ENCODE assay signal across 11 cellular contexts in the genomic region with DNA sequence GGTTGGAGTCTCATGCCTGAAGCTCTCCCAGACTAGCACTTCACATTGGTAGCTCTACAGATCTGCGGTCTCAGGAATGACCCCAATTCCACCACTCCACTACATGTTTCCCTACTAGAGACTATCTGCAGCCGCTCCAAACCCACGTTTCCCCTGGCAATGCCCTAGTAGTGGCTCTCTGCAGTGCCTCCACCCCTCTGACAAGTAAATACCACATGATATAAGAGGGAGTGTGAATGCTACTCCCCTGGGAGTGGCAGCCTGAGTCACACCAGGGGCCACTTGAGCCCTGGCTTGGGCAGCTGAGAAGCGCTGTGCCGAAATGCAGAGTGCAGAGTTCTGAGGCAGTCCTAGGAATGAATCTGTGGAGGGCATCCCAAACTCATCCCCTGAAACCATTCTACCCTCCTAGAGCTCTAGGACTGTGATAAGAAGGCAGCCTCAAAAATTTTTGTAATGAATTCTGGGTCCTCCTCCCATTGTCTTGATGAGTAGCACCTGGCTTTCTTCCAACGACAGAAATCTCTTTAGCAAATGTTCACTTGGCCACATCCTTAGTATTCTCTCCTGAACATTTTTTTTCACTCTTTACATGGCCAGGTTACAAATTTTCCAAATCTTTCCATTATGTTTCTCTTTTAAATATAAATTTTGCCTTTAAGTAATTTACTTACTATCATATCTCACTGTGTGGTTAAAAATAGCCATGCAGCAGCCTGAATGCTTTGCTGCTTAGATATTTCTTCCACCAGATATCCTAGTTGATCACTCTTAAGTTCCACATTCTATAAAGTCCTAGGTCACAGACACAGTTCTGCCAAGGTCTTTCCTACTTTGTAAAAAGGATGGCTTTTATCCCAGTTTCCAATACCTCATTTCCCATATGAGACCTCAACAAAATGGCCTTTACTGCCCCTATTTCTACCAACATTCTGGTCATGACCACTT.
A peak's percentile ranks its signal among the peaks of the same experiment; 100 is the strongest.
DNase-seq lines count a peak whose midpoint lies in the region; TF ChIP-seq lines count a peak whose summit lies in the region.
"Had no signal": no experiment of that assay in that cellular context is flagged by ENCODE, and none has a peak within 500 bp of the region (broad histone marks: within the 10 kb centered on the region; RNA-seq: fewer than 3 reads in every experiment).

No MANE protein-coding gene starts in this region.

- H3F3A ChIP-seq in smooth muscle cell (ENCODE audit: low read depth), result no peaks in the 10 kb centered on the region

- TF ChIP-seq CTCF in fibroblast of pulmonary artery (IDR thresholded peaks at IDR 0.05; ENCODE audit: low read length, missing control alignments) (no peak), smooth muscle cell (IDR thresholded peaks at IDR 0.05; ENCODE audit: borderline replicate concordance, insufficient read depth, poor library complexity, severe bottlenecking) (no peak)

- H3K79me2 ChIP-seq in smooth muscle cell (ENCODE audit: low read depth), result no peaks in the 10 kb centered on the region
- H3K79me2 ChIP-seq: hepatocyte had no signal

- H3K4me1 Mint-ChIP-seq in CD8-positive, alpha-beta memory T cell, result no peaks in the 10 kb centered on the region

- H3K27ac ChIP-seq in smooth muscle cell (ENCODE audit: low read depth), result no peak overlapping the region
- H3K27ac ChIP-seq in CD8-positive, alpha-beta memory T cell (ENCODE audit: low read depth, low read length), result no peak overlapping the region
- H3K27ac ChIP-seq: hepatocyte had no signal

- WGBS in smooth muscle cell (ENCODE audit: low lambda C conversion rate), result 77% methylated on average over 6 of the region's 6 CpGs

- peak overlapping the region; percentile 6 for H3K4me2 ChIP-seq in smooth muscle cell
- H3K4me2 ChIP-seq: hepatocyte had no signal

- POLR2A ChIA-PET in CD8-positive, alpha-beta memory T cell (lab: Charles Lee), result no interaction called here

- no peaks in the 10 kb centered on the region for H3K36me3 Mint-ChIP-seq in CD8-positive, alpha-beta memory T cell

- H3K4me3 ChIP-seq in fibroblast of pulmonary artery (replicated peaks; ENCODE audit: low read depth, low read length) (no peak overlapping the region), smooth muscle cell (no peak overlapping the region)
- H3K4me3 ChIP-seq in CD8-positive, alpha-beta memory T cell (ENCODE audit: low read length), result no peak overlapping the region
- H3K4me3 ChIP-seq: hepatocyte had no signal

- DNase-seq in HS-5 (ENCODE audit: low read depth) (peak; percentile 14), NCI-H748 (lab: John Stamatoyannopoulos, UW; ENCODE audit: unreplicated experiment) (peak; percentile 67), fibroblast of pulmonary artery (ENCODE audit: low read depth) (peak; percentile 31), smooth muscle cell (lab: John Stamatoyannopoulos, UW; ENCODE audit: unreplicated experiment) (no peak), HuH-7 (ENCODE audit: low spot score) (no peak), NCI-H1105 (lab: John Stamatoyannopoulos, UW) (no peak), DMS 273 treated with DMSO at 0.1 percent for 48 hours (lab: John Stamatoyannopoulos, UW) (no peak)
- DNase-seq in CD8-positive, alpha-beta memory T cell, result no peak
- DNase-seq: DND-41 had no signal

- no peak overlapping the region for H3K4me3 Mint-ChIP-seq in CD8-positive, alpha-beta memory T cell

- H3K27me3 ChIP-seq in smooth muscle cell (ENCODE audit: low read depth), result no peaks in the 10 kb centered on the region
- H3K27me3 ChIP-seq in CD8-positive, alpha-beta memory T cell (ENCODE audit: insufficient read depth, low read length, poor library complexity, severe bottlenecking), result no peaks in the 10 kb centered on the region
- H3K27me3 ChIP-seq: hepatocyte had no signal

- H3K9me3 Mint-ChIP-seq in CD8-positive, alpha-beta memory T cell, result peaks cover 0 to 3% (median 0%) of the 10 kb centered on the region in 5 donors

- H3K9me3 ChIP-seq in smooth muscle cell (replicated peaks; ENCODE audit: low read depth), result no peaks in the 10 kb centered on the region
- no peaks in the 10 kb centered on the region for H3K9me3 ChIP-seq in CD8-positive, alpha-beta memory T cell (ENCODE audit: low read length)

- H4K20me1 ChIP-seq in smooth muscle cell (ENCODE audit: low read depth), result no peaks in the 10 kb centered on the region

- no peaks in the 10 kb centered on the region for H3K4me1 ChIP-seq in smooth muscle cell (ENCODE audit: low read depth)
- H3K4me1 ChIP-seq in CD8-positive, alpha-beta memory T cell (ENCODE audit: insufficient read depth, low read length), result no peaks in the 10 kb centered on the region

- H3K27ac Mint-ChIP-seq in CD8-positive, alpha-beta memory T cell, result peak overlapping the region in 1 of 8 donors; percentile 89
- H3K27ac Mint-ChIP-seq: activated T-helper 2 cell treated with anti-CD3 and anti-CD28 coated beads, Interferon-gamma antibody, Interleukin-2, Interleukin-4, amounts not matched to agents 10 μg/mL and 5 μg/mL and 100 μg/mL, durations not matched to agents 14 hours and 24 hours and 36 hours had no signal

- H3K9ac ChIP-seq in smooth muscle cell (ENCODE audit: low read depth), result no peak overlapping the region

- CTCF ChIA-PET in CD8-positive, alpha-beta memory T cell (lab: Charles Lee), result interaction anchor here (1.0 kb wide), 1 partner anchor 9 kb away, joined by 3 read pairs; no protein-coding TSS in a partner anchor

- H3K27me3 Mint-ChIP-seq in CD8-positive, alpha-beta memory T cell, result no peaks in the 10 kb centered on the region

- no peak overlapping the region for H2AFZ ChIP-seq in smooth muscle cell (ENCODE audit: low read depth)
- H2AFZ ChIP-seq: hepatocyte had no signal

- H3K36me3 ChIP-seq in smooth muscle cell (ENCODE audit: low read depth), result no peaks in the 10 kb centered on the region
- H3K36me3 ChIP-seq in CD8-positive, alpha-beta memory T cell (ENCODE audit: insufficient read depth, low read length), result no peaks in the 10 kb centered on the region

Comparison
In these comparisons a context has a peak if more than half of its experiments do, and no peak if none do; other contexts are left out.
1. DNase-seq: peak in HS-5 (single experiment), NCI-H748 (single experiment) and fibroblast of pulmonary artery (single experiment); none in smooth muscle cell (single experiment), HuH-7 (single experiment), CD8-positive, alpha-beta memory T cell (0 of 5), NCI-H1105 (single experiment) and DMS 273 treated with DMSO at 0.1 percent for 48 hours (single experiment).